Comparison of ENCODE assay signal across 18 cellular contexts in genomic region chr12:109793826-109794501, GRCh38. TPM values are rescaled to one million over a fixed set of nuclear protein-coding genes. Genes with fewer than 3 reads are reported as not detected.
DNase-seq lines count a peak whose midpoint lies in the region; ATAC-seq and TF ChIP-seq lines count a peak whose summit lies in the region.
"Had no signal": no experiment of that assay in that cellular context is flagged by ENCODE, and none has a peak within 500 bp of the region (broad histone marks: within the 10 kb centered on the region; RNA-seq: fewer than 3 reads in every experiment).

No MANE protein-coding gene starts in this region.

- H3K23ac ChIP-seq in neuronal stem cell (ENCODE audit: low read depth, low read length, poor library complexity), result peak overlapping the region; percentile 9

- no peak overlapping the region for H3K4ac ChIP-seq in neuronal stem cell (ENCODE audit: low read length)

- H4K8ac ChIP-seq in neuronal stem cell (ENCODE audit: low read depth, low read length), result no peak overlapping the region

- H3K14ac ChIP-seq in neuronal stem cell (ENCODE audit: low read length), result no peak overlapping the region

- no peaks in the 10 kb centered on the region for H3K79me1 ChIP-seq in neuronal stem cell (ENCODE audit: low read depth, low read length)

- H3K27ac ChIP-seq in GM23338 (ENCODE audit: low read depth) (no peak overlapping the region), endodermal cell (ENCODE audit: low read depth, low read length) (no peak overlapping the region), neuronal stem cell (replicated peaks; ENCODE audit: low read length) (no peak overlapping the region)
- H3K27ac ChIP-seq: HL-60 had no signal

- peak; percentile 48 for ATAC-seq in GM23338

- H3K9me3 ChIP-seq in endodermal cell (ENCODE audit: control insufficient read depth, low read length), result no peaks in the 10 kb centered on the region
- H3K9me3 ChIP-seq in neuronal stem cell (replicated peaks in 1 of 2; ENCODE audit: control insufficient read depth in 2 of 2, insufficient read depth in 1 of 2, low read depth in 1 of 2, low read length in 2 of 2), result peaks cover 0 to 4% of the 10 kb centered on the region in 2 donors
- H3K9me3 ChIP-seq: HAP-1 had no signal

- H2AFZ ChIP-seq in GM23338, result no peak overlapping the region
- no peak overlapping the region for H2AFZ ChIP-seq in neuronal stem cell (ENCODE audit: low read length)

- H3K4me1 ChIP-seq in GM23338 (ENCODE audit: insufficient read depth) (no peaks in the 10 kb centered on the region), endodermal cell (ENCODE audit: control insufficient read depth, insufficient read depth, low read length) (no peaks in the 10 kb centered on the region), neuronal stem cell (ENCODE audit: control insufficient read depth in 2 of 2, insufficient read depth in 1 of 2, low read depth in 1 of 2, low read length in 2 of 2) (peaks cover 0 to 4% of the 10 kb centered on the region in 2 donors)
- H3K4me1 ChIP-seq: BE2C, HAP-1 had no signal

- no peaks in the 10 kb centered on the region for H3K36me3 ChIP-seq in GM23338 (ENCODE audit: insufficient read depth)
- peaks cover 10% of the 10 kb centered on the region for H3K36me3 ChIP-seq in endodermal cell (ENCODE audit: control insufficient read depth, insufficient read depth, low read length)
- no peaks in the 10 kb centered on the region for H3K36me3 ChIP-seq in neuronal stem cell (replicated peaks in 1 of 2; ENCODE audit: control insufficient read depth in 2 of 2, insufficient read depth in 2 of 2, low read length in 2 of 2)
- H3K36me3 ChIP-seq: BE2C, HAP-1 had no signal

- peak overlapping the region; percentile 64 for H2BK15ac ChIP-seq in neuronal stem cell (ENCODE audit: low read length)

- no peaks in the 10 kb centered on the region for H4K20me1 ChIP-seq in GM23338 (replicated peaks; ENCODE audit: insufficient read depth)

- WGBS in endodermal cell (ENCODE audit: insufficient coverage in 1 of 2, insufficient read length in 1 of 2), 2 experiments, result 92 to 95% methylated on average over 16 to 26 of the region's 26 CpGs
- WGBS in neuronal stem cell (ENCODE audit: extremely low coverage in 2 of 2, insufficient read length in 2 of 2, insufficient replicate concordance in 1 of 2), 2 donors, result no CpG with 5 or more reads among the region's 26 CpGs

- H3K4me2 ChIP-seq in GM23338 (no peak overlapping the region), neuronal stem cell (ENCODE audit: insufficient read depth, low read length, poor library complexity, severe bottlenecking) (no peak overlapping the region)

- H3K27me3 ChIP-seq in GM23338 (ENCODE audit: insufficient read depth) (no peaks in the 10 kb centered on the region), endodermal cell (ENCODE audit: control insufficient read depth, insufficient read depth, low read length, poor library complexity, severe bottlenecking) (no peaks in the 10 kb centered on the region), neuronal stem cell (ENCODE audit: control insufficient read depth in 3 of 3, insufficient read depth in 3 of 3, low read depth in 1 of 3, low read length in 3 of 3) (peaks cover 0 to 13% (median 0%) of the 10 kb centered on the region in 3 experiments)

- H4K91ac ChIP-seq in neuronal stem cell (ENCODE audit: low read depth, low read length, poor library complexity), result no peak overlapping the region

- no peak overlapping the region for H3K27ac Mint-ChIP-seq in GM23338
- H3K27ac Mint-ChIP-seq in endodermal cell, result no peak overlapping the region
- H3K27ac Mint-ChIP-seq: CD4-positive, CD25-positive, alpha-beta regulatory T cell; CD8-positive, alpha-beta memory T cell had no signal

- H2BK5ac ChIP-seq in neuronal stem cell (ENCODE audit: low read length), result no peak overlapping the region

- H3K9ac ChIP-seq in endodermal cell (ENCODE audit: extremely low read depth, low read length, poor library complexity, severe bottlenecking) (no peak overlapping the region), neuronal stem cell (ENCODE audit: low read depth, low read length, poor library complexity) (no peak overlapping the region)

- no peaks in the 10 kb centered on the region for H3K36me3 Mint-ChIP-seq in GM23338 (ENCODE audit: low read depth)
- peaks cover 35% of the 10 kb centered on the region for H3K36me3 Mint-ChIP-seq in endodermal cell (ENCODE audit: low read depth)
- H3K36me3 Mint-ChIP-seq: CD4-positive, CD25-positive, alpha-beta regulatory T cell; CD8-positive, alpha-beta memory T cell had no signal

- no peak overlapping the region for H2BK120ac ChIP-seq in neuronal stem cell (ENCODE audit: low read depth, low read length)

- no peak for TF ChIP-seq CTCF in GM23338 (conservative IDR thresholded peaks at IDR 0.05; ENCODE audit: low read depth in 2 of 2)
- no peak for TF ChIP-seq CTCF in endodermal cell (conservative IDR thresholded peaks at IDR 0.05)

- no peaks in the 10 kb centered on the region for H3K9me2 ChIP-seq in GM23338 (ENCODE audit: insufficient read depth)

- H3F3A ChIP-seq in GM23338 (replicated peaks; ENCODE audit: low read depth), result no peaks in the 10 kb centered on the region

- no peak overlapping the region for H3K4me3 ChIP-seq in GM23338
- no peak overlapping the region for H3K4me3 ChIP-seq in endodermal cell (ENCODE audit: low read length)
- no peak overlapping the region for H3K4me3 ChIP-seq in neuronal stem cell (ENCODE audit: low read length in 2 of 2)
- H3K4me3 ChIP-seq: HAP-1 had no signal

- H3K9me3 Mint-ChIP-seq in GM23338, result no peaks in the 10 kb centered on the region
- no peaks in the 10 kb centered on the region for H3K9me3 Mint-ChIP-seq in endodermal cell
- H3K9me3 Mint-ChIP-seq: CD4-positive, CD25-positive, alpha-beta regulatory T cell; CD8-positive, alpha-beta memory T cell had no signal

- H2BK12ac ChIP-seq in neuronal stem cell (ENCODE audit: low read length), result peak overlapping the region; percentile 34

- H3K4me3 Mint-ChIP-seq in GM23338, result no peak overlapping the region
- no peak overlapping the region for H3K4me3 Mint-ChIP-seq in endodermal cell
- H3K4me3 Mint-ChIP-seq: CD4-positive, CD25-positive, alpha-beta regulatory T cell; CD8-positive, alpha-beta memory T cell had no signal

- peak overlapping the region; percentile 72 for H2AK5ac ChIP-seq in neuronal stem cell (ENCODE audit: low read depth, low read length)

- H3K18ac ChIP-seq in neuronal stem cell (ENCODE audit: low read length), result peak overlapping the region; percentile 35

- peaks cover 3% of the 10 kb centered on the region for H3K27me3 Mint-ChIP-seq in GM23338 (ENCODE audit: insufficient read depth, low read depth, poor library complexity)
- no peaks in the 10 kb centered on the region for H3K27me3 Mint-ChIP-seq in endodermal cell (ENCODE audit: insufficient read depth)

- H3K79me2 ChIP-seq in GM23338 (replicated peaks; ENCODE audit: insufficient read depth), result no peaks in the 10 kb centered on the region

- DNase-seq in GM23338 (ENCODE audit: low spot score) (no peak), RPMI8226 (peak; percentile 28), endodermal cell (peak; percentile 51), neuronal stem cell (ENCODE audit: low spot score) (no peak), RKO (ENCODE audit: low spot score) (no peak)
- no peak for DNase-seq in effector CD8-positive, alpha-beta T cell (lab: John Stamatoyannopoulos, UW)
- DNase-seq in stimulated activated CD8-positive, alpha-beta memory T cell treated with anti-CD3 and anti-CD28 coated beads, Interleukin-4, amount 100 ng/mL, for 48 hours, result no peak
- DNase-seq: ACHN; BE2C; C1 segment of cervical spinal cord; CD4-positive, CD25-positive, alpha-beta regulatory T cell; CD8-positive, alpha-beta memory T cell; COR-L47; DMS 273 treated with DMSO at 0.1 percent for 48 hours; GOT3 had no signal

- H3K4me1 Mint-ChIP-seq in GM23338 (no peaks in the 10 kb centered on the region; the same call in 2 of the 3 replicates), endodermal cell (no peaks in the 10 kb centered on the region)
- H3K4me1 Mint-ChIP-seq: CD4-positive, CD25-positive, alpha-beta regulatory T cell; CD8-positive, alpha-beta memory T cell had no signal

TF ChIP-seq in GM23338, 12 proteins besides CTCF, POLR2A, EP300 and RAD21 (continues in another document):
- TF ChIP-seq EZH2 (IDR thresholded peaks at IDR 0.05; ENCODE audit: low read depth, unreplicated experiment), result no peak
- no peak for TF ChIP-seq ZNF114 (CRISPR knock-in tag; IDR thresholded peaks at IDR 0.05)

RNA-seq across cellular contexts. Expression of gene TRPV4, which starts 39.2 kb away (rescaled TPM):
- 1.0 and 1.1 TPM in 2 replicates for total RNA-seq in GM23338 (2014; rRNA removed; shearing (Covaris generic))
- polyA plus RNA-seq in GM23338 (2016; fragmentation: Nextera tagmentation; extraction: Ambion mirVana), result 0.50 and 0.66 TPM in 2 replicates
- 10 to 100 TPM; 14.0 to 14.2 TPM for total RNA-seq in endodermal cell
- 2.4 TPM for polyA plus RNA-seq in endodermal cell (2013, experiment 1 of 2)
- 2.6 TPM for polyA plus RNA-seq in endodermal cell (2013, experiment 2 of 2)
- 3.5 TPM for polyA plus RNA-seq in neuronal stem cell (2013, experiment 1 of 2)
- 3.6 TPM for polyA plus RNA-seq in neuronal stem cell (2013, experiment 2 of 2)
- total RNA-seq: A172; CD4-positive, CD25-positive, alpha-beta regulatory T cell; CD8-positive, alpha-beta memory T cell had no signal
- polyA plus RNA-seq: CD4-positive, CD25-positive, alpha-beta regulatory T cell; CD8-positive, alpha-beta memory T cell had no signal

Comparison
In these comparisons a context has a peak if more than half of its experiments do, and no peak if none do; other contexts are left out.
1. DNase-seq: peak in RPMI8226 (single experiment) and endodermal cell (single experiment); none in GM23338 (single experiment), neuronal stem cell (single experiment), effector CD8-positive, alpha-beta T cell (single experiment), RKO (single experiment) and stimulated activated CD8-positive, alpha-beta memory T cell treated with anti-CD3 and anti-CD28 coated beads, Interleukin-4, amount 100 ng/mL, for 48 hours (single experiment).